In the genomic region with DNA sequence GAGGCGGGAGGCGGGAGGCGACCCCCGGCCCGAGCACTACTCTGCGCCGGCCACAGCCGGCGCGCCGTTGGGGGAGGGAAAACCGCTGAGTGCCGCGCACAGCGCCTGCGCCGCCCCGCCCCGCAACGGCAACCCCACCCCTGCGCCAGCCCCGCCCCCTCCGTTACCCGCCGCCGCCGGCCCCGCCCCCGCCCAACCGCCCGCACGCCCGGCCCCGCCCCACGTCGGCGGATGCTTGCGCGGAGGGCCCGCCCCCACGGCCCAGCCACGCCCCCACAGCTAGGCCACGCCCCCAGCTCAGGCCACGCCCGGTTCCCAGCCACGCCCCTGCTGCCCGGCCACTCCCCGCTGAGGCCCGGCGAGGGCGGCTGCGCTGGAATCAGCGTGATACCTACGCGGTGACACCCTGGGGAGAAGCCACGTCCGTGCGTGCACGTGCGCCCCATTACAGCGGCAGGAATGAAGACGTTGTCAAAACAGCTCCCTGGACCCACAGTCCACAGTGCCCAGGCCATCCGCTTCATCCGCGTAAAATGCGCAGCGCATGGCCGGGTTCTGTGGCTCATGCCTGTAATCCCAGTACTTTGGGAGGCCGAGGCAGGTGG, we compare ENCODE assay signal across 8 cellular contexts. TPM values are rescaled to one million over a fixed set of nuclear protein-coding genes. Genes with fewer than 3 reads are reported as not detected.
DNase-seq lines count a peak whose midpoint lies in the region; ATAC-seq and TF ChIP-seq lines count a peak whose summit lies in the region.

A gene (minus strand): TSS at position 91 of the 605 bp plus-strand sequence. CDS start 152 bp downstream, outside the sequence.

- no peak for TF ChIP-seq CTCF in A673 (conservative IDR thresholded peaks at IDR 0.05; ENCODE audit: low read depth, low read length)
- peak in 1 of 3 donors; percentile 20 for TF ChIP-seq CTCF in lower leg skin (IDR thresholded peaks at IDR 0.05)

- DNase-seq in A673 (ENCODE audit: low spot score) (peak; percentile 84), NCI-H748 treated with DMSO at 0.1 percent for 48 hours (lab: John Stamatoyannopoulos, UW) (peak; percentile 37), dermis microvascular lymphatic vessel endothelial cell (ENCODE audit: low read depth in 2 of 2) (peak; percentile 53 to 85), lower leg skin (ENCODE audit: low spot score in 2 of 2) (peak; percentile 82 to 98)
- DNase-seq in activated CD4-positive, alpha-beta T cell treated with anti-CD3 and anti-CD28 coated beads, Interleukin-2, amount 50 U/mL, for 4 hours, result peak; percentile 86 to 89
- DNase-seq in stimulated activated CD4-positive, alpha-beta T cell treated with anti-CD3 and anti-CD28 coated beads, Interleukin-4, amount 100 ng/mL, for 48 hours (ENCODE audit: low read depth in 2 of 2), result peak; percentile 84 to 98

- H3K4me1 ChIP-seq in A673 (ENCODE audit: insufficient read depth, low read length, poor library complexity, severe bottlenecking), result peaks cover 10% of the 10 kb centered on the region

- no peaks in the 10 kb centered on the region for H3K27me3 ChIP-seq in A673 (replicated peaks; ENCODE audit: insufficient read depth, low read depth, low read length, poor library complexity)

- POLR2A ChIA-PET in A673 (lab: Charles Lee; ENCODE audit: low non-redundant PET), result no interaction called here

- peaks cover 12% of the 10 kb centered on the region for H3K36me3 ChIP-seq in A673 (ENCODE audit: insufficient read depth, low read length, poor library complexity, severe bottlenecking)

- CTCF ChIA-PET in A673 (lab: Charles Lee), result interaction anchor here (0.6 kb wide), 1 partner anchor 57 kb away, joined by 4 read pairs; no protein-coding TSS in a partner anchor

- H3K9me3 ChIP-seq in A673 (ENCODE audit: low read depth, low read length, poor library complexity, severe bottlenecking), result no peaks in the 10 kb centered on the region

- 27 to 43% methylated on average over 12 to 19 of the region's 69 CpGs for WGBS in lower leg skin, 2 donors

- H3K27ac ChIP-seq in A673 (ENCODE audit: low read depth, low read length, poor library complexity, severe bottlenecking), result peak within 1 kb of the TSS; percentile 59

- intact Hi-C loops in A673 (cut with micrococcal nuclease; ENCODE audit: unreplicated experiment) (no loop called here), lower leg skin (cut with DNase I; ENCODE audit: low total_unique reads) (no loop called here)

- H3K4me3 ChIP-seq in A673 (ENCODE audit: low read depth, low read length, poor library complexity, severe bottlenecking), result peak within 1 kb of the TSS; percentile 70
- peak within 1 kb of the TSS; percentile 13 for H3K4me3 ChIP-seq in lower leg skin (ENCODE audit: low read depth, poor library complexity, severe bottlenecking)

- TF ChIP-seq POLR2A in lower leg skin (IDR thresholded peaks at IDR 0.05), result no peak

- BruUV-seq in A673 (replicated peaks; lab: Mats Ljungman, UMichigan), result no TSS peak

- ATAC-seq in GM18861 (IDR thresholded peaks at IDR 0.05; ENCODE audit: unreplicated experiment), result peak; percentile 44
- peak; percentile 58 for ATAC-seq in HG03159 (IDR thresholded peaks at IDR 0.05; ENCODE audit: unreplicated experiment)

RNA-seq across cellular contexts. Expression of the gene that starts here (rescaled TPM):
- total RNA-seq in A673 (2021) (13.9 and 16.1 TPM in 2 replicates), dermis microvascular lymphatic vessel endothelial cell (9.5 and 10.1 TPM in 2 replicates), lower leg skin (10 to 100 TPM; 12.1 to 13.9 (median 13.1) TPM)

Comparison
In these comparisons a context has a peak if more than half of its experiments do, and no peak if none do; other contexts are left out.
1. Peak in every context shown above with its lines: DNase-seq, ATAC-seq, H3K4me3 ChIP-seq and H3K27ac ChIP-seq.
2. DNase-seq: peak in every context shown above with its lines; median percentile 91 in stimulated activated CD4-positive, alpha-beta T cell treated with anti-CD3 and anti-CD28 coated beads, Interleukin-4, amount 100 ng/mL, for 48 hours; 90 in lower leg skin; 88 in activated CD4-positive, alpha-beta T cell treated with anti-CD3 and anti-CD28 coated beads, Interleukin-2, amount 50 U/mL, for 4 hours; 84 in A673; 69 in dermis microvascular lymphatic vessel endothelial cell; 37 in NCI-H748 treated with DMSO at 0.1 percent for 48 hours.